ENCODE assay signal across 1 cellular context in the genomic region with DNA sequence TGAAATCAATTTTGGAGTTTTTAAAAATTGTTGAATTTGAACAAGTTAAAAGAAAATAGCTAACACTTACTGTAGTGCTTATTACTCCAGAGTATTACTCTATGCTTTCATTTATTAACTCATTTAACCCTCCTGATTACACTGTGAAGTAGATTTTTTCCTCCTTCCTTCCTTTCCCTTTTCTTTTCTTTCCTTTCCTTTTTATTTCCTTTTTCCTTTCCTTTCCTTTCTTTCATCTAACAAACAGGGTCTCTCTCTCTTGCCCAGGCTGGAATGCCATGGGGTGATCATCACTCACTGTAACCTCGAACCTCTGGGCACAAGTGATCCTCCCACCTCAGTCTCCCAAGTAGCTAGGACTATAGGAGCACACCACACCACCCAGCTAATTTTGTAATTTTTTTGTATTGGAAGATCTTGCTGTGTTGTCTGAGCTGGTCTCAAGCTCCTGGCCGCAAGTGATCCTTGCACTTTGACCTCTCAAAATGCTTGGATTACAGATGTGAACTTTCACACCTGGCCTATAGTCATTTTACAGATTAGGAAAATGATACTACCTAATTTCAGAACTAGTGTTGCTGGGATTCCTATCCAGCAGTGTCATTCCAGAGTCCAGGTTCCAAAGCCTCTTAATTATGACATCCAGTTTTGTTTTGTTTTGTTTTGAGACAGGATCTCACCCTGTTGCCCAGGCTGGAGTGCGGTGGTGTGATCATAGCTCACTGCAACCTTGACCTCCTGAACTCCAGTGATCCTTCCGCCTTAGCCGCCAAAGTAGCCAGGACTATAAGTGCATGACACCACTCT.
TF ChIP-seq lines count a peak whose summit lies in the region.

No MANE protein-coding gene starts in this region.

TF ChIP-seq in HepG2, 621 proteins besides CTCF, POLR2A, EP300 and RAD21:
- TF ChIP-seq TMF1 (CRISPR knock-in tag; IDR thresholded peaks at IDR 0.05; ENCODE audit: low read depth) = no peak
- TF ChIP-seq ZFP36 (IDR thresholded peaks at IDR 0.05; ENCODE audit: borderline replicate concordance, low read depth, low read length, partially characterized antibody) = no peak
- 0 out of 2 replicates have a peak, but pooled peaks have one; percentile 14 for TF ChIP-seq POGZ (CRISPR knock-in tag; IDR thresholded peaks at IDR 0.05)
- TF ChIP-seq TCF7L2 (IDR thresholded peaks at IDR 0.05; ENCODE audit: low read depth, low read length) = no peak
- TF ChIP-seq, protein P1, sequence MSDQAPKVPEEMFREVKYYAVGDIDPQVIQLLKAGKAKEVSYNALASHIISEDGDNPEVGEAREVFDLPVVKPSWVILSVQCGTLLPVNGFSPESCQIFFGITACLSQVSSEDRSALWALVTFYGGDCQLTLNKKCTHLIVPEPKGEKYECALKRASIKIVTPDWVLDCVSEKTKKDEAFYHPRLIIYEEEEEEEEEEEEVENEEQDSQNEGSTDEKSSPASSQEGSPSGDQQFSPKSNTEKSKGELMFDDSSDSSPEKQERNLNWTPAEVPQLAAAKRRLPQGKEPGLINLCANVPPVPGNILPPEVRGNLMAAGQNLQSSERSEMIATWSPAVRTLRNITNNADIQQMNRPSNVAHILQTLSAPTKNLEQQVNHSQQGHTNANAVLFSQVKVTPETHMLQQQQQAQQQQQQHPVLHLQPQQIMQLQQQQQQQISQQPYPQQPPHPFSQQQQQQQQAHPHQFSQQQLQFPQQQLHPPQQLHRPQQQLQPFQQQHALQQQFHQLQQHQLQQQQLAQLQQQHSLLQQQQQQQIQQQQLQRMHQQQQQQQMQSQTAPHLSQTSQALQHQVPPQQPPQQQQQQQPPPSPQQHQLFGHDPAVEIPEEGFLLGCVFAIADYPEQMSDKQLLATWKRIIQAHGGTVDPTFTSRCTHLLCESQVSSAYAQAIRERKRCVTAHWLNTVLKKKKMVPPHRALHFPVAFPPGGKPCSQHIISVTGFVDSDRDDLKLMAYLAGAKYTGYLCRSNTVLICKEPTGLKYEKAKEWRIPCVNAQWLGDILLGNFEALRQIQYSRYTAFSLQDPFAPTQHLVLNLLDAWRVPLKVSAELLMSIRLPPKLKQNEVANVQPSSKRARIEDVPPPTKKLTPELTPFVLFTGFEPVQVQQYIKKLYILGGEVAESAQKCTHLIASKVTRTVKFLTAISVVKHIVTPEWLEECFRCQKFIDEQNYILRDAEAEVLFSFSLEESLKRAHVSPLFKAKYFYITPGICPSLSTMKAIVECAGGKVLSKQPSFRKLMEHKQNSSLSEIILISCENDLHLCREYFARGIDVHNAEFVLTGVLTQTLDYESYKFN (CRISPR knock-in tag; conservative IDR thresholded peaks at IDR 0.05) = peak; percentile 42; the same call in 1 of the 2 replicates
- peak; percentile 45; the same call in 1 of the 2 replicates for TF ChIP-seq TBX3 (IDR thresholded peaks at IDR 0.05; ENCODE audit: borderline replicate concordance)
- TF ChIP-seq THRA (CRISPR knock-in tag; IDR thresholded peaks at IDR 0.05; ENCODE audit: borderline replicate concordance) = peak; percentile 26; the same call in 1 of the 2 replicates
- TF ChIP-seq NR2F6 (IDR thresholded peaks at IDR 0.05) = peak; percentile 81
- TF ChIP-seq NR2F6 (CRISPR knock-in tag; IDR thresholded peaks at IDR 0.05) = peak; percentile 83
- peak; percentile 52 for TF ChIP-seq HNF4A (CRISPR knock-in tag; IDR thresholded peaks at IDR 0.05)
- TF ChIP-seq NCOR1 (IDR thresholded peaks at IDR 0.05; ENCODE audit: borderline replicate concordance, low read length) = peak; percentile 74; the same call in 1 of the 2 replicates
- 0 out of 2 replicates have a peak, but pooled peaks have one; percentile 17 for TF ChIP-seq ZNF121 (CRISPR knock-in tag; IDR thresholded peaks at IDR 0.05)
- TF ChIP-seq, protein P2, sequence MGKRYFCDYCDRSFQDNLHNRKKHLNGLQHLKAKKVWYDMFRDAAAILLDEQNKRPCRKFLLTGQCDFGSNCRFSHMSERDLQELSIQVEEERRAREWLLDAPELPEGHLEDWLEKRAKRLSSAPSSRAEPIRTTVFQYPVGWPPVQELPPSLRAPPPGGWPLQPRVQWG (CRISPR knock-in tag; IDR thresholded peaks at IDR 0.05; ENCODE audit: borderline replicate concordance, low read depth) = no peak
- TF ChIP-seq TBX2 (CRISPR knock-in tag; IDR thresholded peaks at IDR 0.05; ENCODE audit: borderline replicate concordance) = 0 out of 2 replicates have a peak, but pooled peaks have one; percentile 17
- TF ChIP-seq NCOA5 (CRISPR knock-in tag; IDR thresholded peaks at IDR 0.05) = no peak
- peak; percentile 33 to 78; a peak in 2 of 4 replicates for TF ChIP-seq NR2F1 (CRISPR knock-in tag; IDR thresholded peaks at IDR 0.05)
- TF ChIP-seq JUN (CRISPR knock-in tag; IDR thresholded peaks at IDR 0.05) = peak; percentile 23; the same call in 1 of the 2 replicates
- TF ChIP-seq CHD4 (IDR thresholded peaks at IDR 0.05; ENCODE audit: borderline replicate concordance, low read length) = peak; percentile 66; the same call in 1 of the 2 replicates
- peak; percentile 64 for TF ChIP-seq SALL1 (CRISPR knock-in tag; IDR thresholded peaks at IDR 0.05)
- no peak for TF ChIP-seq SOX6 (IDR thresholded peaks at IDR 0.05)
- peak; percentile 28; the same call in 1 of the 2 replicates for TF ChIP-seq SOX6 (CRISPR knock-in tag; IDR thresholded peaks at IDR 0.05)
- TF ChIP-seq ZBTB33 (CRISPR knock-in tag; IDR thresholded peaks at IDR 0.05) = peak; percentile 96
- TF ChIP-seq, protein P3, sequence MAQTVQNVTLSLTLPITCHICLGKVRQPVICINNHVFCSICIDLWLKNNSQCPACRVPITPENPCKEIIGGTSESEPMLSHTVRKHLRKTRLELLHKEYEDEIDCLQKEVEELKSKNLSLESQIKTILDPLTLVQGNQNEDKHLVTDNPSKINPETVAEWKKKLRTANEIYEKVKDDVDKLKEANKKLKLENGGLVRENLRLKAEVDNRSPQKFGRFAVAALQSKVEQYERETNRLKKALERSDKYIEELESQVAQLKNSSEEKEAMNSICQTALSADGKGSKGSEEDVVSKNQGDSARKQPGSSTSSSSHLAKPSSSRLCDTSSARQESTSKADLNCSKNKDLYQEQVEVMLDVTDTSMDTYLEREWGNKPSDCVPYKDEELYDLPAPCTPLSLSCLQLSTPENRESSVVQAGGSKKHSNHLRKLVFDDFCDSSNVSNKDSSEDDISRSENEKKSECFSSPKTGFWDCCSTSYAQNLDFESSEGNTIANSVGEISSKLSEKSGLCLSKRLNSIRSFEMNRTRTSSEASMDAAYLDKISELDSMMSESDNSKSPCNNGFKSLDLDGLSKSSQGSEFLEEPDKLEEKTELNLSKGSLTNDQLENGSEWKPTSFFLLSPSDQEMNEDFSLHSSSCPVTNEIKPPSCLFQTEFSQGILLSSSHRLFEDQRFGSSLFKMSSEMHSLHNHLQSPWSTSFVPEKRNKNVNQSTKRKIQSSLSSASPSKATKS (CRISPR knock-in tag; IDR thresholded peaks at IDR 0.05) = no peak
- no peak for TF ChIP-seq ZKSCAN1 (IDR thresholded peaks at IDR 0.05; ENCODE audit: low read length)
- peak; percentile 74 for TF ChIP-seq RARA (CRISPR knock-in tag; IDR thresholded peaks at IDR 0.05)
- no peak for TF ChIP-seq CEBPB (IDR thresholded peaks at IDR 0.05; ENCODE audit: borderline replicate concordance, low read depth, low read length)
- TF ChIP-seq ZNF616 (CRISPR knock-in tag; IDR thresholded peaks at IDR 0.05; ENCODE audit: low read depth) = no peak
- peak; percentile 45; the same call in 1 of the 2 replicates for TF ChIP-seq RXRB (CRISPR knock-in tag; IDR thresholded peaks at IDR 0.05; ENCODE audit: borderline replicate concordance)
- TF ChIP-seq, protein P4, sequence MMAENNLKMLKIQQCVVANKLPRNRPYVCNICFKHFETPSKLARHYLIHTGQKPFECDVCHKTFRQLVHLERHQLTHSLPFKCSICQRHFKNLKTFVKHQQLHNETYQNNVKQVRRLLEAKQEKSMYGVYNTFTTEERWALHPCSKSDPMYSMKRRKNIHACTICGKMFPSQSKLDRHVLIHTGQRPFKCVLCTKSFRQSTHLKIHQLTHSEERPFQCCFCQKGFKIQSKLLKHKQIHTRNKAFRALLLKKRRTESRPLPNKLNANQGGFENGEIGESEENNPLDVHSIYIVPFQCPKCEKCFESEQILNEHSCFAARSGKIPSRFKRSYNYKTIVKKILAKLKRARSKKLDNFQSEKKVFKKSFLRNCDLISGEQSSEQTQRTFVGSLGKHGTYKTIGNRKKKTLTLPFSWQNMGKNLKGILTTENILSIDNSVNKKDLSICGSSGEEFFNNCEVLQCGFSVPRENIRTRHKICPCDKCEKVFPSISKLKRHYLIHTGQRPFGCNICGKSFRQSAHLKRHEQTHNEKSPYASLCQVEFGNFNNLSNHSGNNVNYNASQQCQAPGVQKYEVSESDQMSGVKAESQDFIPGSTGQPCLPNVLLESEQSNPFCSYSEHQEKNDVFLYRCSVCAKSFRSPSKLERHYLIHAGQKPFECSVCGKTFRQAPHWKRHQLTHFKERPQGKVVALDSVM (CRISPR knock-in tag; IDR thresholded peaks at IDR 0.05) = peak; percentile 25; the same call in 1 of the 2 replicates
- TF ChIP-seq MYNN (CRISPR knock-in tag; IDR thresholded peaks at IDR 0.05; ENCODE audit: low read depth) = no peak
- TF ChIP-seq NR2C2 (CRISPR knock-in tag; IDR thresholded peaks at IDR 0.05; ENCODE audit: borderline replicate concordance) = peak; percentile 64; the same call in 1 of the 2 replicates
- peak; percentile 45; the same call in 1 of the 2 replicates for TF ChIP-seq RXRA (CRISPR knock-in tag; IDR thresholded peaks at IDR 0.05)
- TF ChIP-seq TRIM24 (CRISPR knock-in tag; IDR thresholded peaks at IDR 0.05) = no peak
- TF ChIP-seq, protein P5, sequence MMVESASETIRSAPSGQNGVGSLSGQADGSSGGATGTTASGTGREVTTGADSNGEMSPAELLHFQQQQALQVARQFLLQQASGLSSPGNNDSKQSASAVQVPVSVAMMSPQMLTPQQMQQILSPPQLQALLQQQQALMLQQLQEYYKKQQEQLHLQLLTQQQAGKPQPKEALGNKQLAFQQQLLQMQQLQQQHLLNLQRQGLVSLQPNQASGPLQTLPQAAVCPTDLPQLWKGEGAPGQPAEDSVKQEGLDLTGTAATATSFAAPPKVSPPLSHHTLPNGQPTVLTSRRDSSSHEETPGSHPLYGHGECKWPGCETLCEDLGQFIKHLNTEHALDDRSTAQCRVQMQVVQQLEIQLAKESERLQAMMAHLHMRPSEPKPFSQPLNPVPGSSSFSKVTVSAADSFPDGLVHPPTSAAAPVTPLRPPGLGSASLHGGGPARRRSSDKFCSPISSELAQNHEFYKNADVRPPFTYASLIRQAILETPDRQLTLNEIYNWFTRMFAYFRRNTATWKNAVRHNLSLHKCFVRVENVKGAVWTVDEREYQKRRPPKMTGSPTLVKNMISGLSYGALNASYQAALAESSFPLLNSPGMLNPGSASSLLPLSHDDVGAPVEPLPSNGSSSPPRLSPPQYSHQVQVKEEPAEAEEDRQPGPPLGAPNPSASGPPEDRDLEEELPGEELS (CRISPR knock-in tag; IDR thresholded peaks at IDR 0.05) = no peak
- peak; percentile 36; the same call in 1 of the 2 replicates for TF ChIP-seq HNF4G (IDR thresholded peaks at IDR 0.05; ENCODE audit: borderline replicate concordance, low read depth, low read length)
- TF ChIP-seq HNF4G (CRISPR knock-in tag; IDR thresholded peaks at IDR 0.05; ENCODE audit: borderline replicate concordance, low read depth) = no peak
